In genomic region chr5:156327306-156327705, GRCh38 we compare ENCODE assay signal across 9 cellular contexts. TPM values are rescaled to one million over a fixed set of nuclear protein-coding genes. Genes with fewer than 3 reads are reported as not detected.
DNase-seq lines count a peak whose midpoint lies in the region; ATAC-seq and TF ChIP-seq lines count a peak whose summit lies in the region.
"Had no signal": no experiment of that assay in that cellular context is flagged by ENCODE, and none has a peak within 500 bp of the region (broad histone marks: within the 10 kb centered on the region; RNA-seq: fewer than 3 reads in every experiment).

No MANE protein-coding gene starts in this region.

- H3K36me3 ChIP-seq in ACC112 (ENCODE audit: insufficient read depth, low read length) (no peaks in the 10 kb centered on the region), left ventricle myocardium inferior (no peaks in the 10 kb centered on the region)

- intact Hi-C loops in left ventricle myocardium inferior (cut with micrococcal nuclease): loop anchor here (5.0 kb wide), 1 partner anchor 495 kb away; no protein-coding TSS in a partner anchor

- no peak for TF ChIP-seq CTCF in left ventricle myocardium inferior (IDR thresholded peaks at IDR 0.05; ENCODE audit: borderline replicate concordance)

- H3K4me1 ChIP-seq in ACC112 (ENCODE audit: control insufficient read depth, insufficient read depth, low read length, unreplicated experiment) (peaks cover 6% of the 10 kb centered on the region), left ventricle myocardium inferior (peaks cover 46% of the 10 kb centered on the region)

- H2AFZ ChIP-seq in ACC112 (ENCODE audit: low read length, unreplicated experiment): peak overlapping the region; percentile 98

- no peak for DNase-seq in left ventricle myocardium inferior
- DNase-seq in pons (ENCODE audit: low spot score): peak; percentile 60
- no peak for DNase-seq in stimulated activated naive CD4-positive, alpha-beta T cell (lab: John Stamatoyannopoulos, UW)
- no peak for DNase-seq in glomerular visceral epithelial cell (ENCODE audit: extremely low spot score)

- no peaks in the 10 kb centered on the region for H3K79me2 ChIP-seq in ACC112 (ENCODE audit: control insufficient read depth, insufficient read depth, low read length, unreplicated experiment)

- peak overlapping the region; percentile 85 for H3K4me3 ChIP-seq in ACC112 (ENCODE audit: low read depth, low read length)
- peak overlapping the region; percentile 72 for H3K4me3 ChIP-seq in left ventricle myocardium inferior

- ATAC-seq in HG02610 (IDR thresholded peaks at IDR 0.05; ENCODE audit: unreplicated experiment): no peak
- no peak for ATAC-seq in GM21786 (IDR thresholded peaks at IDR 0.05; ENCODE audit: unreplicated experiment)

- H3K27me3 ChIP-seq in ACC112 (ENCODE audit: insufficient read depth, low read length) (no peaks in the 10 kb centered on the region; the same call in 1 of the 2 replicates), left ventricle myocardium inferior (ENCODE audit: low read depth) (no peaks in the 10 kb centered on the region)

- H3K27ac ChIP-seq in ACC112 (ENCODE audit: low read depth, low read length): no peak overlapping the region
- H3K27ac ChIP-seq in angular gyrus (ENCODE audit: low read depth, low read length): peak overlapping the region; percentile 41
- H3K27ac ChIP-seq in left ventricle myocardium inferior (replicated peaks): peak overlapping the region; percentile 92
- H3K27ac ChIP-seq: KMS-11 had no signal

- H3K9me3 ChIP-seq in left ventricle myocardium inferior (replicated peaks): no peaks in the 10 kb centered on the region

RNA-seq across cellular contexts. Expression of gene SGCD, which starts 0.3 kb away (rescaled TPM):
- total RNA-seq in left ventricle myocardium inferior: 98.7 TPM
